In the genomic region with DNA sequence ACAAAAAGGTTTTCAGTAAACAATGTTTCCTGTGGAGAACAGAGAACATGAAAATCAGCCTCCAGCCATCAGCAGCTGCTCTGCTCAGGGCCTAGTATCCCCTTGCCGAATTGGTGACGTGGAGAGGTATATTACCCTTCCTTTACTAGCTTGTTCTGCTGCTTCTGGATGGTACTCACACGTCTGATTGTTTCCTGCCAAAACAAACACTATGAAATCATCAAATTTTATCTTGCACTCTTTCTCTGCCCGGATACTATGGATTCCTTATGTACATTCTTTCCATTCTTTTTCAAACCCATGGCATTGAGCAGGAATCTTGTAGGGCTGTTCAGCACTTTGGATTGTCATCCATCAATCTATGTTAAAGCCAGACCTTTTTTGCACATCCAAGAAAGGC, we compare ENCODE assay signal across 1 cellular context.
TF ChIP-seq lines count a peak whose summit lies in the region.

No MANE protein-coding gene starts in this region.

TF ChIP-seq in K562, 482 proteins besides CTCF, POLR2A, EP300 and RAD21 (continued from another document):
- TF ChIP-seq, protein P1, sequence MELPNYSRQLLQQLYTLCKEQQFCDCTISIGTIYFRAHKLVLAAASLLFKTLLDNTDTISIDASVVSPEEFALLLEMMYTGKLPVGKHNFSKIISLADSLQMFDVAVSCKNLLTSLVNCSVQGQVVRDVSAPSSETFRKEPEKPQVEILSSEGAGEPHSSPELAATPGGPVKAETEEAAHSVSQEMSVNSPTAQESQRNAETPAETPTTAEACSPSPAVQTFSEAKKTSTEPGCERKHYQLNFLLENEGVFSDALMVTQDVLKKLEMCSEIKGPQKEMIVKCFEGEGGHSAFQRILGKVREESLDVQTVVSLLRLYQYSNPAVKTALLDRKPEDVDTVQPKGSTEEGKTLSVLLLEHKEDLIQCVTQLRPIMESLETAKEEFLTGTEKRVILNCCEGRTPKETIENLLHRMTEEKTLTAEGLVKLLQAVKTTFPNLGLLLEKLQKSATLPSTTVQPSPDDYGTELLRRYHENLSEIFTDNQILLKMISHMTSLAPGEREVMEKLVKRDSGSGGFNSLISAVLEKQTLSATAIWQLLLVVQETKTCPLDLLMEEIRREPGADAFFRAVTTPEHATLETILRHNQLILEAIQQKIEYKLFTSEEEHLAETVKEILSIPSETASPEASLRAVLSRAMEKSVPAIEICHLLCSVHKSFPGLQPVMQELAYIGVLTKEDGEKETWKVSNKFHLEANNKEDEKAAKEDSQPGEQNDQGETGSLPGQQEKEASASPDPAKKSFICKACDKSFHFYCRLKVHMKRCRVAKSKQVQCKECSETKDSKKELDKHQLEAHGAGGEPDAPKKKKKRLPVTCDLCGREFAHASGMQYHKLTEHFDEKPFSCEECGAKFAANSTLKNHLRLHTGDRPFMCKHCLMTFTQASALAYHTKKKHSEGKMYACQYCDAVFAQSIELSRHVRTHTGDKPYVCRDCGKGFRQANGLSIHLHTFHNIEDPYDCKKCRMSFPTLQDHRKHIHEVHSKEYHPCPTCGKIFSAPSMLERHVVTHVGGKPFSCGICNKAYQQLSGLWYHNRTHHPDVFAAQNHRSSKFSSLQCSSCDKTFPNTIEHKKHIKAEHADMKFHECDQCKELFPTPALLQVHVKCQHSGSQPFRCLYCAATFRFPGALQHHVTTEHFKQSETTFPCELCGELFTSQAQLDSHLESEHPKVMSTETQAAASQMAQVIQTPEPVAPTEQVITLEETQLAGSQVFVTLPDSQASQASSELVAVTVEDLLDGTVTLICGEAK (IDR thresholded peaks at IDR 0.05), result no peak
- TF ChIP-seq, protein P1 (CRISPR knock-in tag; IDR thresholded peaks at IDR 0.05), result no peak
- TF ChIP-seq BHLHE40 (IDR thresholded peaks at IDR 0.05; ENCODE audit: low read length), result no peak
- no peak for TF ChIP-seq ZNF551 (CRISPR knock-in tag; IDR thresholded peaks at IDR 0.05)
- TF ChIP-seq KDM2B (CRISPR knock-in tag; IDR thresholded peaks at IDR 0.05), result no peak
- TF ChIP-seq POLR2AphosphoS5 (IDR thresholded peaks at IDR 0.05; ENCODE audit: control insufficient read depth, insufficient read depth, low read depth, low read length), result no peak
- TF ChIP-seq ZNF589 (CRISPR knock-in tag; IDR thresholded peaks at IDR 0.05; ENCODE audit: low read depth), result no peak
